8 cellular contexts compared by ENCODE assay signal in genomic region chr3:169966086-169966950, GRCh38. TPM values are rescaled to one million over a fixed set of nuclear protein-coding genes. Genes with fewer than 3 reads are reported as not detected.
DNase-seq lines count a peak whose midpoint lies in the region; ATAC-seq and TF ChIP-seq lines count a peak whose summit lies in the region.

TSS of gene SEC62 (plus strand) at chr3:169966807. CDS start at chr3:169966823, 16 bp downstream.

- intact Hi-C loops in dorsolateral prefrontal cortex (cut with DNase I), result loop anchor here (1.0 to 10.0 kb wide), 7 partner anchors 82 to 199 kb away; partner anchors contain the start of genes LRRC34 (in 2 of the 2), LRRIQ4 (in 2 of the 2), ACTRT3 (in 1 of the 2) and LRRC31 (in 1 of the 2)
- intact Hi-C loops in lower leg skin (cut with DNase I; ENCODE audit: low total_unique reads), result loop anchor here (2.0 kb wide), 1 partner anchor 192 kb away; no protein-coding TSS in a partner anchor

- H3K9me3 Mint-ChIP-seq in CD4-positive, CD25-positive, alpha-beta regulatory T cell, result no peaks in the 10 kb centered on the region

- peak in 1 of 2 donors; percentile 50 for TF ChIP-seq POLR2A in lower leg skin (IDR thresholded peaks at IDR 0.05)

- H3K27ac ChIP-seq in CD4-positive, CD25-positive, alpha-beta regulatory T cell (ENCODE audit: insufficient read depth, low read length, poor library complexity, severe bottlenecking), result peak within 1 kb of the TSS; percentile 90
- H3K27ac ChIP-seq in dorsolateral prefrontal cortex, result peak within 1 kb of the TSS; percentile 34 to 97 (median 91)

- peak; percentile 92 to 94 for ATAC-seq in CD4-positive, CD25-positive, alpha-beta regulatory T cell (ENCODE audit: low read depth in 2 of 2)
- ATAC-seq in GM19397 (IDR thresholded peaks at IDR 0.05; ENCODE audit: unreplicated experiment), result peak; percentile 90
- ATAC-seq in HG03571 (IDR thresholded peaks at IDR 0.05; ENCODE audit: unreplicated experiment), result peak; percentile 83

- peak; percentile 91 to 96 (median 95) for DNase-seq in CD4-positive, CD25-positive, alpha-beta regulatory T cell
- DNase-seq in NCI-H774 (lab: John Stamatoyannopoulos, UW) (peak; percentile 97), dorsolateral prefrontal cortex (peak; percentile 89 to 97 (median 94)), lower leg skin (ENCODE audit: low spot score in 2 of 2) (peak; percentile 87 to 98)
- DNase-seq in activated CD4-positive, alpha-beta T cell treated with anti-CD3 and anti-CD28 coated beads, Interleukin-2, amount 50 U/mL, for 48 hours, result peak; percentile 94 to 96
- DNase-seq in stimulated activated CD4-positive, alpha-beta T cell treated with anti-CD3 and anti-CD28 coated beads, Interleukin-4, amount 100 ng/mL, for 48 hours (ENCODE audit: low read depth in 2 of 2), result peak; percentile 90 to 92

- peaks cover under 1% of the 10 kb centered on the region for H3K36me3 Mint-ChIP-seq in CD4-positive, CD25-positive, alpha-beta regulatory T cell

- TF ChIP-seq CTCF in dorsolateral prefrontal cortex (IDR thresholded peaks at IDR 0.05 in 54 of 56, conservative IDR thresholded peaks at IDR 0.05 in 2 of 56; ENCODE audit: low read depth in 1 of 56, partially characterized antibody in 56 of 56) (peak in 54 of 56 donors; percentile 17 to 74 (median 53)), lower leg skin (IDR thresholded peaks at IDR 0.05) (no peak)

- H3K4me1 ChIP-seq in CD4-positive, CD25-positive, alpha-beta regulatory T cell (ENCODE audit: control insufficient read depth, insufficient read depth, low read length, poor library complexity, severe bottlenecking), result peaks cover 37% of the 10 kb centered on the region

- peaks cover 5% of the 10 kb centered on the region for H3K36me3 ChIP-seq in CD4-positive, CD25-positive, alpha-beta regulatory T cell (ENCODE audit: control insufficient read depth, insufficient read depth, low read length)

- WGBS in lower leg skin, 2 donors, result 5 to 6% methylated on average over 36 to 42 of the region's 47 CpGs

- H3K4me1 Mint-ChIP-seq in CD4-positive, CD25-positive, alpha-beta regulatory T cell, result peaks cover 24 to 61% (median 47%) of the 10 kb centered on the region in 4 donors

- peak within 1 kb of the TSS; percentile 97 for H3K4me3 ChIP-seq in CD4-positive, CD25-positive, alpha-beta regulatory T cell (ENCODE audit: low read depth, low read length)
- H3K4me3 ChIP-seq in dorsolateral prefrontal cortex (peak within 1 kb of the TSS; percentile 60 to 98 (median 88)), lower leg skin (ENCODE audit: low read depth, poor library complexity, severe bottlenecking) (peak within 1 kb of the TSS; percentile 77)

- peak within 1 kb of the TSS; percentile 85 to 100 (median 95) for H3K4me3 Mint-ChIP-seq in CD4-positive, CD25-positive, alpha-beta regulatory T cell

- H3K27me3 Mint-ChIP-seq in CD4-positive, CD25-positive, alpha-beta regulatory T cell, result peaks cover 9% of the 10 kb centered on the region

- H3K27me3 ChIP-seq in CD4-positive, CD25-positive, alpha-beta regulatory T cell (ENCODE audit: control insufficient read depth, insufficient read depth, low read length), result peaks cover 2% of the 10 kb centered on the region
- H3K27me3 ChIP-seq in dorsolateral prefrontal cortex, result no peaks in the 10 kb centered on the region

- peak within 1 kb of the TSS; percentile 99 for H3K27ac Mint-ChIP-seq in CD4-positive, CD25-positive, alpha-beta regulatory T cell

- H3K9me3 ChIP-seq in CD4-positive, CD25-positive, alpha-beta regulatory T cell (ENCODE audit: control insufficient read depth in 2 of 2, low read length in 2 of 2), result no peaks in the 10 kb centered on the region

RNA-seq across cellular contexts. Expression of gene SEC62, which starts in this region (rescaled TPM):
- 78.7 TPM for total RNA-seq in CD4-positive, CD25-positive, alpha-beta regulatory T cell
- 100 to 1,000 TPM; 127 to 193 (median 141) TPM for polyA plus RNA-seq in CD4-positive, CD25-positive, alpha-beta regulatory T cell
- total RNA-seq in dorsolateral prefrontal cortex, result 100 to 1,000 TPM; 130 to 256 (median 198) TPM
- total RNA-seq in lower leg skin, result 10 to 100 TPM; 16.5 to 28.8 (median 22.8) TPM

Comparison
In these comparisons a context has a peak if more than half of its experiments do, and no peak if none do; other contexts are left out.
1. Peak in every context shown above with its lines: DNase-seq, ATAC-seq, H3K4me3 ChIP-seq and H3K27ac ChIP-seq.
2. CTCF ChIP-seq: peak in dorsolateral prefrontal cortex (54 of 56); none in lower leg skin (0 of 3).